ENCODE assay signal across 18 cellular contexts in the genomic region with DNA sequence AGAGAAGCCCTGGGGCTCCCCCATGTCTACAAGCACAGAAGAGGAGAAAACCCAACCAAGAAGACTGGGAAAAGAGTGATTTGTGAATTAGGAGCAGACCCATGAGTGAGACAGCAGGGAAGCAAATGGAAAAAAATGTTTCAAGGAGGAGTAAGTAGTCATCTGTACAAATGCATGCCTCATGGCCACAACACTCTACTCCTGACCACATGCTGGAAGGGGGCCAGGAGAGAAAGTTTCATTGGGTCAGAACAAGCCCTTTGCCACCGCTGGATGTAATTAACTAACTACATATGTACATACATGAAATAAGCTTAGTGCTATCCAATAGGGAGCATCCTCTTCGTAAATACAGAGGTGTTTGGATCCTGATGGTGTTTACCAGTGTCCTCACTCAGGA. TPM values are rescaled to one million over a fixed set of nuclear protein-coding genes. Genes with fewer than 3 reads are reported as not detected.
DNase-seq lines count a peak whose midpoint lies in the region; ATAC-seq and TF ChIP-seq lines count a peak whose summit lies in the region.
"Had no signal": no experiment of that assay in that cellular context is flagged by ENCODE, and none has a peak within 500 bp of the region (broad histone marks: within the 10 kb centered on the region; RNA-seq: fewer than 3 reads in every experiment).

No MANE protein-coding gene starts in this region.

- H3K4me1 ChIP-seq in foreskin keratinocyte = peaks cover 5% of the 10 kb centered on the region
- H3K4me1 ChIP-seq: testis had no signal

- in situ Hi-C loops in ACHN (cut with HindIII; ENCODE audit: low pct_ligation_motif_present, low pct_unique_long_range_greater_than_20kb, low sequenced_read_pairs) = no loop called here

- peaks cover 37% of the 10 kb centered on the region for H3K27me3 ChIP-seq in foreskin keratinocyte
- H3K27me3 ChIP-seq: testis had no signal

- TF ChIP-seq CTCF in foreskin keratinocyte (conservative IDR thresholded peaks at IDR 0.05) = no peak

- ATAC-seq in foreskin keratinocyte (no peak), HG03571 (IDR thresholded peaks at IDR 0.05; ENCODE audit: unreplicated experiment) (no peak)
- ATAC-seq: activated naive CD4-positive, alpha-beta T cell treated with anti-CD3 and anti-CD28 coated beads, Interleukin-2, amount 50 U/mL, for 72 hours; naive thymus-derived CD8-positive, alpha-beta T cell had no signal

- peak; percentile 1 for DNase-seq in ACHN
- peak; percentile 9 for DNase-seq in HK-2 (ENCODE audit: unreplicated experiment)
- DNase-seq in astrocyte of the hippocampus (ENCODE audit: low read depth, low spot score) = peak; percentile 92
- peak; percentile 7 to 27 for DNase-seq in foreskin keratinocyte
- no peak for DNase-seq in NK-92 treated with Interleukin-12 subunit alpha and Interleukin-12 subunit beta, amount 100 ng/mL, for 24 hours (lab: John Stamatoyannopoulos, UW)
- no peak for DNase-seq in stimulated activated CD4-positive, alpha-beta T cell treated with anti-CD3 and anti-CD28 coated beads, Interleukin-4, amount 100 ng/mL, for 24 hours
- DNase-seq in NCI-H1930 (lab: John Stamatoyannopoulos, UW) = no peak
- DNase-seq: activated CD4-positive, alpha-beta T cell treated with anti-CD3 and anti-CD28 coated beads for 48 hours; GF-D8; naive thymus-derived CD8-positive, alpha-beta T cell; SHP77 treated with DMSO at 0.1 percent for 48 hours; testis had no signal

- H3K27ac ChIP-seq in foreskin keratinocyte = no peak overlapping the region
- H3K27ac ChIP-seq: testis had no signal

RNA-seq across cellular contexts. Expression of a gene that starts 27.3 kb away (rescaled TPM):
- total RNA-seq in foreskin keratinocyte = not detected in 2 replicates
- polyA plus RNA-seq in foreskin keratinocyte = not detected in 2 replicates
- total RNA-seq: activated naive CD4-positive, alpha-beta T cell treated with anti-CD3 and anti-CD28 coated beads, Interleukin-2, amount 50 U/mL, for 72 hours; chondrocyte; epithelial cell of proximal tubule; lower leg skin; naive thymus-derived CD8-positive, alpha-beta T cell; pulmonary artery endothelial cell had no signal
- polyA plus RNA-seq: naive thymus-derived CD8-positive, alpha-beta T cell had no signal

RNA-seq across cellular contexts. Expression of a gene that starts 40.0 kb away (rescaled TPM):
- not detected in 2 replicates for total RNA-seq in foreskin keratinocyte
- not detected in 2 replicates for polyA plus RNA-seq in foreskin keratinocyte
- total RNA-seq: activated naive CD4-positive, alpha-beta T cell treated with anti-CD3 and anti-CD28 coated beads, Interleukin-2, amount 50 U/mL, for 72 hours; chondrocyte; epithelial cell of proximal tubule; lower leg skin; naive thymus-derived CD8-positive, alpha-beta T cell; pulmonary artery endothelial cell; testis had no signal
- polyA plus RNA-seq: naive thymus-derived CD8-positive, alpha-beta T cell had no signal

Comparison
In these comparisons a context has a peak if more than half of its experiments do, and no peak if none do; other contexts are left out.
1. DNase-seq: peak in ACHN (single experiment), HK-2 (single experiment), astrocyte of the hippocampus (single experiment) and foreskin keratinocyte (2 of 2); none in NK-92 treated with Interleukin-12 subunit alpha and Interleukin-12 subunit beta, amount 100 ng/mL, for 24 hours (single experiment), stimulated activated CD4-positive, alpha-beta T cell treated with anti-CD3 and anti-CD28 coated beads, Interleukin-4, amount 100 ng/mL, for 24 hours (single experiment) and NCI-H1930 (0 of 2).